In the genomic region with DNA sequence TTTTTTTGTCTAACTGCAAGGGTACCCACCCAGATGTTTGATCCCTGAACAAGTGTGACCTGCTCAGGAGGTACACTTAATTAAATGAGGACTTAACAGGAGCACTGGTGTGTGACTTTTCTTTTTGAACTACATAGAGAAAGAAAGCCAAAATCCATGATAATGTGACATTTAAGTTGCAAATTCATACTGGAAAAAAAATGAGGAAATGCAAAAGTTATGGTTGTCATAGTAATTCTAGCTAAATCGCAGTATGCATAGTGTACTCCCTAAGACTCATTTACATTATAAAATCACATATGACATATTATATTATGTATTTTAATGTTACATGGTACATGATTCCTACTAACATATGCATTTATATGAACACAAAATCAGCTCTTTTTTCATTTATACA, we compare ENCODE assay signal across 3 cellular contexts.
"Had no signal": no experiment of that assay in that cellular context is flagged by ENCODE, and none has a peak within 500 bp of the region (broad histone marks: within the 10 kb centered on the region; RNA-seq: fewer than 3 reads in every experiment).

No MANE protein-coding gene starts in this region.

- ATAC-seq: GM12878 had no signal

- H3K4me3 ChIP-seq: GM12878 had no signal

- DNase-seq: GDM1, GF-D8 had no signal
